ENCODE assay signal across 1 cellular context in the genomic region with DNA sequence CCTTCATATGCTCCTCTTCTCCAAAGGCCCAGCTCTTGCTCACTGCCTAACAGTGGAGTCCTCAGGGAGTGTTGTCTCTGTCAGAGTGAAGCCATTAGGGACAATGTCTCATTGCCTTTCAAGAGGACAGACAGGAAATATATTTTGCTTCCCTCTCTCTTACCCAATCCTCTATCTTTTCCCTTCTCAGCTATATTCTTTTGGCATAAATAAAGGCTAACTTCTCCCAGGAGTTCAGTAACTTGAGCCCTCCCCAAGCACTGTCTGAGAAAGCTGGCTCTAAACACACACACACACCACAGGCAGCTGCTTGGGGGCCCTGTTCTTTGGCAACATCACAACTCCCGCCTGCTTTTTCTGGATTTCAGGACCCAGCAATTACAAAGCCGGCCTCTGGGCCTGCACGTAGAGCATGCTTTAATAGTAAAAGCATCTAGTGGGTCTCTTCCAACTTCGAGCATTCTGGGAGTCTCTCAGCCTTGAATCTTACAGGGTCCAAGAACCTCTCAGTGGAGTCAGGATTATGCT.
TF ChIP-seq lines count a peak whose summit lies in the region.

No MANE protein-coding gene starts in this region.

TF ChIP-seq in H1, 55 proteins besides CTCF, POLR2A, EP300 and RAD21:
- no peak for TF ChIP-seq BACH1 (IDR thresholded peaks at IDR 0.05; ENCODE audit: low read length)
- TF ChIP-seq KDM5A (IDR thresholded peaks at IDR 0.05; ENCODE audit: low read length), result no peak
- TF ChIP-seq ZNF274 (IDR thresholded peaks at IDR 0.05; ENCODE audit: borderline replicate concordance, extremely low read depth, low read length), result no peak
- no peak for TF ChIP-seq SP2 (IDR thresholded peaks at IDR 0.05; ENCODE audit: low read length)
- TF ChIP-seq CHD2 (IDR thresholded peaks at IDR 0.05; ENCODE audit: low read length), result no peak
- no peak for TF ChIP-seq CEBPB (IDR thresholded peaks at IDR 0.05; ENCODE audit: low read depth, low read length)
- no peak for TF ChIP-seq ATF3 (IDR thresholded peaks at IDR 0.05; ENCODE audit: insufficient read depth, low read depth, low read length)
- TF ChIP-seq GTF2F1 (IDR thresholded peaks at IDR 0.05; ENCODE audit: borderline replicate concordance, low read depth, low read length), result no peak
- no peak for TF ChIP-seq SAP30 (IDR thresholded peaks at IDR 0.05; ENCODE audit: insufficient read depth, insufficient replicate concordance, low read length)
- no peak for TF ChIP-seq PHF8 (conservative IDR thresholded peaks at IDR 0.05; ENCODE audit: low read depth, low read length)
- TF ChIP-seq BRCA1 (IDR thresholded peaks at IDR 0.05; ENCODE audit: low read depth, low read length), result no peak
- TF ChIP-seq RFX5 (IDR thresholded peaks at IDR 0.05; ENCODE audit: borderline replicate concordance, low read depth, low read length), result no peak
- TF ChIP-seq SIN3A (conservative IDR thresholded peaks at IDR 0.05 in 1 of 2, IDR thresholded peaks at IDR 0.05 in 1 of 2; ENCODE audit: low read depth in 1 of 2, low read length in 2 of 2), result no peak
- TF ChIP-seq POU5F1 (IDR thresholded peaks at IDR 0.05; ENCODE audit: low read depth, low read length), result no peak
- no peak for TF ChIP-seq JUND (IDR thresholded peaks at IDR 0.05; ENCODE audit: low read length)
- TF ChIP-seq CTBP2 (IDR thresholded peaks at IDR 0.05; ENCODE audit: borderline replicate concordance, insufficient read depth, insufficient read length, low read length), result no peak
- TF ChIP-seq, protein P1, sequence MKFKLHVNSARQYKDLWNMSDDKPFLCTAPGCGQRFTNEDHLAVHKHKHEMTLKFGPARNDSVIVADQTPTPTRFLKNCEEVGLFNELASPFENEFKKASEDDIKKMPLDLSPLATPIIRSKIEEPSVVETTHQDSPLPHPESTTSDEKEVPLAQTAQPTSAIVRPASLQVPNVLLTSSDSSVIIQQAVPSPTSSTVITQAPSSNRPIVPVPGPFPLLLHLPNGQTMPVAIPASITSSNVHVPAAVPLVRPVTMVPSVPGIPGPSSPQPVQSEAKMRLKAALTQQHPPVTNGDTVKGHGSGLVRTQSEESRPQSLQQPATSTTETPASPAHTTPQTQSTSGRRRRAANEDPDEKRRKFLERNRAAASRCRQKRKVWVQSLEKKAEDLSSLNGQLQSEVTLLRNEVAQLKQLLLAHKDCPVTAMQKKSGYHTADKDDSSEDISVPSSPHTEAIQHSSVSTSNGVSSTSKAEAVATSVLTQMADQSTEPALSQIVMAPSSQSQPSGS (IDR thresholded peaks at IDR 0.05; ENCODE audit: low read length), result no peak
- no peak for TF ChIP-seq SIX5 (IDR thresholded peaks at IDR 0.05; ENCODE audit: low read depth, low read length)
TF ChIP-seq in H1: peak in this region for 0.
